ENCODE assay signal across 26 cellular contexts in genomic region chr4:109022941-109023340, GRCh38.
"Had no signal": no experiment of that assay in that cellular context is flagged by ENCODE, and none has a peak within 500 bp of the region (broad histone marks: within the 10 kb centered on the region; RNA-seq: fewer than 3 reads in every experiment).

No MANE protein-coding gene starts in this region.

- H3K36me3 ChIP-seq: adrenal gland, brain microvascular endothelial cell, Peyer's patch, SJSA1 had no signal

- H3K9me3 ChIP-seq: adrenal gland, Peyer's patch, SK-N-SH had no signal

- H3K4me2 ChIP-seq: SK-N-SH had no signal

- H3K4me3 ChIP-seq: adrenal gland, Peyer's patch, SJSA1 had no signal

- DNase-seq: activated CD4-positive, alpha-beta T cell treated with anti-CD3 and anti-CD28 coated beads, Interleukin-2, amount 50 U/mL, for 4 hours; activated CD8-positive, alpha-beta T cell treated with anti-CD3 and anti-CD28 coated beads, Interleukin-2, amount 10 ng/mL, durations not matched to agents 7 days and 5 days; activated gamma-delta T cell; activated naive CD4-positive, alpha-beta T cell treated with Interleukin-2 at 50 U/mL for 16 hours; activated naive CD8-positive, alpha-beta T cell treated with anti-CD3 and anti-CD28 coated beads, Interleukin-2, amount 10 ng/mL, durations not matched to agents 7 days and 5 days; activated T-cell treated with anti-CD3 and anti-CD28 coated beads, Interleukin-2, amount 50 U/mL, for 24 hours; adrenal gland; aorta; brain microvascular endothelial cell; central memory CD4-positive, alpha-beta T cell; NCI-H1092 treated with DMSO at 0.1 percent for 48 hours; NCI-H1417; NCI-H146; NCI-H187; NCI-H2081; NCI-H2171 treated with DMSO at 0.1 percent for 48 hours; NCI-H2227 treated with DMSO at 0.1 percent for 48 hours; NCI-H446; NCI-H510A treated with DMSO at 0.1 percent for 48 hours; NCI-H69; PC-3; Peyer's patch; RPMI8226; SHP77 treated with DMSO at 0.1 percent for 48 hours; SK-N-SH had no signal

- H3K4me1 ChIP-seq: adrenal gland, Peyer's patch had no signal

- H3K27ac ChIP-seq: adrenal gland, brain microvascular endothelial cell, Peyer's patch, SJSA1 had no signal

- H3K9ac ChIP-seq: SK-N-SH had no signal

- H3K27me3 ChIP-seq: adrenal gland, brain microvascular endothelial cell, Peyer's patch, SJSA1 had no signal
